In genomic region chrX:19617550-19617949, GRCh38 we compare ENCODE assay signal across 22 cellular contexts.
"Had no signal": no experiment of that assay in that cellular context is flagged by ENCODE, and none has a peak within 500 bp of the region (broad histone marks: within the 10 kb centered on the region; RNA-seq: fewer than 3 reads in every experiment).

No MANE protein-coding gene starts in this region.

- H3K4me1 ChIP-seq: stomach, uterus had no signal

- H3K36me3 Mint-ChIP-seq: brain had no signal

- H3K27me3 ChIP-seq: suprapubic skin, transverse colon, uterus had no signal

- H3K9me3 ChIP-seq: left ventricle myocardium inferior, suprapubic skin, transverse colon, uterus had no signal

- H3K4me1 Mint-ChIP-seq: nephron progenitor cell had no signal

- H3K27ac Mint-ChIP-seq: activated naive CD4-positive, alpha-beta T cell treated with anti-CD3 and anti-CD28 coated beads, Interleukin-2, amount 50 U/mL, for 72 hours; nephron progenitor cell; stimulated activated memory B cell treated with anti-CD40 and anti-IgM and Interleukin-4, amounts not matched to agents 10 μg/mL and 1 μg/mL and 100 μg/mL, for 72 hours had no signal

- H3K4me3 ChIP-seq: left ventricle myocardium inferior, stomach, suprapubic skin, transverse colon, uterus had no signal

- DNase-seq: activated CD4-positive, alpha-beta T cell treated with anti-CD3 and anti-CD28 coated beads for 1 hour; activated CD4-positive, alpha-beta T cell treated with anti-CD3 and anti-CD28 coated beads, Interleukin-2, amount 50 U/mL, for 4 hours; activated gamma-delta T cell; aorta; effector memory CD4-positive, alpha-beta T cell; hippocampal formation; kidney glomerular epithelial cell; left ventricle myocardium inferior; midbrain; nephron progenitor cell; small intestine; stimulated activated CD4-positive, alpha-beta T cell treated with anti-CD3 and anti-CD28 coated beads, Interleukin-15, amount 100 ng/mL, for 24 hours; stomach; T-helper 1 cell; transverse colon; uterus; WERI-Rb-1 had no signal

- H3K9me3 Mint-ChIP-seq: activated naive CD4-positive, alpha-beta T cell treated with anti-CD3 and anti-CD28 coated beads, Interleukin-2, amount 50 U/mL, for 72 hours; stimulated activated memory B cell treated with anti-CD40 and anti-IgM and Interleukin-4, amounts not matched to agents 10 μg/mL and 1 μg/mL and 100 μg/mL, for 72 hours had no signal

- ATAC-seq: activated naive CD4-positive, alpha-beta T cell treated with anti-CD3 and anti-CD28 coated beads, Interleukin-2, amount 50 U/mL, for 72 hours; sciatic nerve; stimulated activated memory B cell treated with anti-CD40 and anti-IgM and Interleukin-4, amounts not matched to agents 10 μg/mL and 1 μg/mL and 100 μg/mL, for 72 hours had no signal

- H3K4me3 Mint-ChIP-seq: brain; nephron progenitor cell; stimulated activated memory B cell treated with anti-CD40 and anti-IgM and Interleukin-4, amounts not matched to agents 10 μg/mL and 1 μg/mL and 100 μg/mL, for 72 hours had no signal

- H3K27me3 Mint-ChIP-seq: brain; stimulated activated memory B cell treated with anti-CD40 and anti-IgM and Interleukin-4, amounts not matched to agents 10 μg/mL and 1 μg/mL and 100 μg/mL, for 72 hours had no signal

- H3K27ac ChIP-seq: left ventricle myocardium inferior, stomach, suprapubic skin, uterus, WERI-Rb-1 had no signal

- H3K36me3 ChIP-seq: left ventricle myocardium inferior, stomach, suprapubic skin, transverse colon, uterus, WERI-Rb-1 had no signal
